8 cellular contexts compared by ENCODE assay signal in the genomic region with DNA sequence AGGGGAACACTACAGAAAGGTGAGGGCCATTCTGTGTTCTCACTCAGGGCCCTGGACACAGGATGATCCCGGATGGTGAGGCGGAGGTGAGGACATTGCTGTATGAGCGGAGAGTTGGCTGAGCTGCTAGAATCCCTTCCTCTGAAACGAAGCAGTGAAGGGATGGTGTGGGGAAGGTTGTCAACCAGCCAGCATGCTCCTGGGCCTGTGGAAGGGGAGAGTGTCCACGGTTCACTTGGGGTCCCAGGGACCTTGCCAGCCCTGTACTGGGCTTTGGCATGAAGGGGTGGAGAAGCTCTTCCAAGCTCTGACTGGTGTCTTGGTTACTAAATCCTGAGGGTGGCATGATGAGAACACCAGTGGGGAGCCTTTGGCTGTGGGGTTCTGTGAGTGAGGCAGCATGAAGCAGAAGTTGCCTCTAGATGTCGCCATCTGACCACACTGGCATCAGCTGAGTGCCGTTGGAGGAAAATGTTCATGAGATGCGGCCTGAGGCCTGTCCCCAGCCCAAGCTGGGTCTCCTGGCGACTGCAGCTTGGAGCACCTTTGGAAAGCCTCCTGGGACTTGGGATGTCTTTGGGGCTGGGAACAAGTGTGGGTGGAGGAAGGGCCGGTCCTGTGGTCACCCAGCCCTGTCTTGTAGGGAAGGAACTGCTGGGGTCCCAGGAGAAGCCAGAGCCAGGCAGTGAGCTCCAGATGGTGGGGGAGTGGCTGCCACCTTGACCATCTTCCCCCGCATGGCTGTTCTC. TPM values are rescaled to one million over a fixed set of nuclear protein-coding genes. Genes with fewer than 3 reads are reported as not detected.
DNase-seq lines count a peak whose midpoint lies in the region; ATAC-seq and TF ChIP-seq lines count a peak whose summit lies in the region.

No MANE protein-coding gene starts in this region.

- H3K9me3 ChIP-seq in mucosa of rectum (ENCODE audit: control insufficient read depth in 2 of 2, low read length in 2 of 2): no peaks in the 10 kb centered on the region

- H3K9ac ChIP-seq in mucosa of rectum (ENCODE audit: low read depth in 1 of 2, low read length in 2 of 2): peak overlapping the region; percentile 41 to 46

- no peaks in the 10 kb centered on the region for H3K27me3 ChIP-seq in mucosa of rectum (ENCODE audit: control insufficient read depth in 2 of 2, insufficient read depth in 2 of 2, low read length in 2 of 2)

- no peak overlapping the region for H3K27ac Mint-ChIP-seq in endothelial cell (ENCODE audit: unreplicated experiment)

- peaks cover 6% of the 10 kb centered on the region for H3K27me3 Mint-ChIP-seq in endothelial cell (ENCODE audit: unreplicated experiment)

- H3K4me3 ChIP-seq in mucosa of rectum (ENCODE audit: low read length in 2 of 2): no peak overlapping the region

- no peak overlapping the region for H3K4me3 Mint-ChIP-seq in endothelial cell (ENCODE audit: unreplicated experiment)

- H3K27ac ChIP-seq in mucosa of rectum (ENCODE audit: low read depth in 2 of 2, low read length in 2 of 2): peak overlapping the region; percentile 86 to 87

- peaks cover 26 to 29% of the 10 kb centered on the region in 2 donors for H3K4me1 ChIP-seq in mucosa of rectum (ENCODE audit: control insufficient read depth in 2 of 2, insufficient read depth in 2 of 2, low read length in 2 of 2)

- peaks cover 4% of the 10 kb centered on the region for H3K36me3 Mint-ChIP-seq in endothelial cell (ENCODE audit: low read depth, unreplicated experiment)

- no peaks in the 10 kb centered on the region for H3K36me3 ChIP-seq in mucosa of rectum (ENCODE audit: control insufficient read depth in 2 of 2, insufficient read depth in 2 of 2, low read length in 2 of 2)

- H3K4me1 Mint-ChIP-seq in endothelial cell (ENCODE audit: unreplicated experiment): no peaks in the 10 kb centered on the region

- peak; percentile 11 for TF ChIP-seq CTCF in endothelial cell (IDR thresholded peaks at IDR 0.05; ENCODE audit: unreplicated experiment)

- DNase-seq in EL (peak; percentile 75), NCI-H82 (lab: John Stamatoyannopoulos, UW) (peak; percentile 91), endothelial cell (ENCODE audit: low spot score) (peak; percentile 66), superior temporal gyrus (ENCODE audit: extremely low spot score) (peak; percentile 86), epidermal melanocyte (ENCODE audit: insufficient read length, low spot score) (no peak)
- DNase-seq in activated CD8-positive, alpha-beta memory T cell treated with anti-CD3 and anti-CD28 coated beads, Interleukin-2, amount 50 U/mL, for 4 hours: peak; percentile 57

- H3K9me3 Mint-ChIP-seq in endothelial cell (ENCODE audit: unreplicated experiment): no peaks in the 10 kb centered on the region

- peak; percentile 53 for ATAC-seq in HG02759 (IDR thresholded peaks at IDR 0.05; ENCODE audit: unreplicated experiment)

RNA-seq across cellular contexts. Expression of gene PDP2, which starts 14.8 kb away (rescaled TPM):
- 11.3 TPM for total RNA-seq in endothelial cell (ENCODE audit: unreplicated experiment)

RNA-seq across cellular contexts. Expression of gene CDH16, which starts 23.6 kb away (rescaled TPM):
- total RNA-seq in endothelial cell (ENCODE audit: unreplicated experiment): not detected

RNA-seq across cellular contexts. Expression of gene RRAD, which starts 30.2 kb away (rescaled TPM):
- total RNA-seq in endothelial cell (ENCODE audit: unreplicated experiment): not detected

RNA-seq across cellular contexts. Expression of gene CIAO2B, which starts 39.1 kb away (rescaled TPM):
- total RNA-seq in endothelial cell (ENCODE audit: unreplicated experiment): 38.8 TPM

RNA-seq across cellular contexts. Expression of gene CES2, which starts 40.2 kb away (rescaled TPM):
- total RNA-seq in endothelial cell (ENCODE audit: unreplicated experiment): 26.7 TPM
